8 cellular contexts compared by ENCODE assay signal in genomic region chr16:57985204-57986121, GRCh38. TPM values are rescaled to one million over a fixed set of nuclear protein-coding genes. Genes with fewer than 3 reads are reported as not detected.
DNase-seq lines count a peak whose midpoint lies in the region; ATAC-seq and TF ChIP-seq lines count a peak whose summit lies in the region.

No MANE protein-coding gene starts in this region.

- H3K4me1 Mint-ChIP-seq in CD4-positive, alpha-beta T cell (ENCODE audit: low read depth) = peaks cover 15% of the 10 kb centered on the region

- H3K27ac Mint-ChIP-seq in CD4-positive, alpha-beta T cell = peak overlapping the region; percentile 57

- no peak for TF ChIP-seq CTCF in CD4-positive, alpha-beta T cell (IDR thresholded peaks at IDR 0.05)
- TF ChIP-seq CTCF in dorsolateral prefrontal cortex (IDR thresholded peaks at IDR 0.05 in 54 of 56, conservative IDR thresholded peaks at IDR 0.05 in 2 of 56; ENCODE audit: low read depth in 1 of 56, partially characterized antibody in 56 of 56) (no peak), GM20000 (IDR thresholded peaks at IDR 0.05; ENCODE audit: extremely low read depth, missing control alignments) (no peak)

- no peaks in the 10 kb centered on the region for H3K9me3 ChIP-seq in CD4-positive, alpha-beta T cell (ENCODE audit: control insufficient read depth, low read length)
- no peaks in the 10 kb centered on the region for H3K9me3 ChIP-seq in muscle layer of duodenum (ENCODE audit: control insufficient read depth in 1 of 2, low read length in 2 of 2)
- no peaks in the 10 kb centered on the region for H3K9me3 ChIP-seq in Karpas-422 (ENCODE audit: low read length)

- H3K27me3 Mint-ChIP-seq in CD4-positive, alpha-beta T cell = no peaks in the 10 kb centered on the region

- no peaks in the 10 kb centered on the region for H3K27me3 ChIP-seq in CD4-positive, alpha-beta T cell (ENCODE audit: control insufficient read depth, insufficient read depth, low read length)
- H3K27me3 ChIP-seq in dorsolateral prefrontal cortex = peaks cover 0 to 7% (median 0%) of the 10 kb centered on the region in 45 donors
- no peaks in the 10 kb centered on the region for H3K27me3 ChIP-seq in muscle layer of duodenum (ENCODE audit: low read depth, low read length)
- no peaks in the 10 kb centered on the region for H3K27me3 ChIP-seq in Karpas-422 (ENCODE audit: low read length)

- H2AFZ ChIP-seq in Karpas-422 (ENCODE audit: low read length) = no peak overlapping the region

- CTCF ChIA-PET in CD4-positive, alpha-beta T cell (lab: Charles Lee) = no interaction called here

- H4K20me1 ChIP-seq in Karpas-422 (ENCODE audit: insufficient read depth, low read depth, low read length) = no peaks in the 10 kb centered on the region

- intact Hi-C loops in CD4-positive, alpha-beta T cell (cut with DNase I, micrococcal nuclease) = loop anchor here (1.0 to 5.0 kb wide), 2 partner anchors 13 to 248 kb away; partner anchors contain the start of gene KATNB1 (in 1 of the 2)
- intact Hi-C loops in dorsolateral prefrontal cortex (cut with DNase I) = no loop called here

- H3K27ac ChIP-seq in CD4-positive, alpha-beta T cell (ENCODE audit: low read depth, low read length) = no peak overlapping the region
- H3K27ac ChIP-seq in dorsolateral prefrontal cortex (peak overlapping the region in 1 of 59 donors; percentile 65), muscle layer of duodenum (ENCODE audit: low read length) (no peak overlapping the region), Karpas-422 (ENCODE audit: low read length) (no peak overlapping the region)

- peak in 1 of 10 experiments; percentile 35 for DNase-seq in CD4-positive, alpha-beta T cell
- DNase-seq in dorsolateral prefrontal cortex (peak in 2 of 10 donors; percentile 27 to 42), GM20000 (ENCODE audit: low spot score) (no peak), NCI-H1048 (lab: John Stamatoyannopoulos, UW) (no peak), Karpas-422 (no peak)

- no peaks in the 10 kb centered on the region for H3K9me2 ChIP-seq in Karpas-422 (replicated peaks; ENCODE audit: insufficient read depth, low read length)

- H3K4me2 ChIP-seq in Karpas-422 (ENCODE audit: low read depth, low read length, poor library complexity, severe bottlenecking) = no peak overlapping the region

- ATAC-seq in CD4-positive, alpha-beta T cell (ENCODE audit: poor library complexity) = peak; percentile 50
- ATAC-seq in HG03354 (IDR thresholded peaks at IDR 0.05; ENCODE audit: poor library complexity, severe bottlenecking, unreplicated experiment) (peak; percentile 25), GM18861 (IDR thresholded peaks at IDR 0.05; ENCODE audit: unreplicated experiment) (no peak)

- H3K36me3 ChIP-seq in muscle layer of duodenum (ENCODE audit: control insufficient read depth in 1 of 2, insufficient read depth in 2 of 2, low read length in 2 of 2) (no peaks in the 10 kb centered on the region), Karpas-422 (ENCODE audit: insufficient read depth, low read length) (no peaks in the 10 kb centered on the region)

- H3K4me1 ChIP-seq in muscle layer of duodenum (ENCODE audit: control insufficient read depth in 1 of 2, insufficient read depth in 2 of 2, low read length in 2 of 2) (peaks cover 0 to 10% of the 10 kb centered on the region in 2 donors), Karpas-422 (ENCODE audit: low read length) (no peaks in the 10 kb centered on the region)

- H3K79me2 ChIP-seq in Karpas-422 (ENCODE audit: low read length) = no peaks in the 10 kb centered on the region

- H3K9ac ChIP-seq in Karpas-422 (ENCODE audit: low read length) = no peak overlapping the region

- H3K4me3 ChIP-seq in dorsolateral prefrontal cortex (peak overlapping the region; percentile 37 to 78 (median 60)), muscle layer of duodenum (ENCODE audit: low read depth in 1 of 2, low read length in 2 of 2) (peak overlapping the region; percentile 42 to 60), Karpas-422 (ENCODE audit: low read length) (no peak overlapping the region)

- H3K4me3 Mint-ChIP-seq in CD4-positive, alpha-beta T cell = peak overlapping the region; percentile 94

- POLR2A ChIA-PET in CD4-positive, alpha-beta T cell (lab: Charles Lee) = interaction anchor here (0.6 to 3.7 kb wide), 4 partner anchors 15 to 296 kb away, joined by 3 to 34 read pairs (median 4); partner anchors contain the start of genes USB1 and ZNF319

- H3K9me3 Mint-ChIP-seq in CD4-positive, alpha-beta T cell = no peaks in the 10 kb centered on the region

- H3K36me3 Mint-ChIP-seq in CD4-positive, alpha-beta T cell (ENCODE audit: low read depth) = no peaks in the 10 kb centered on the region

RNA-seq across cellular contexts. Expression of gene CNGB1, which starts 14.5 kb away (rescaled TPM):
- total RNA-seq in CD4-positive, alpha-beta T cell = not detected
- total RNA-seq in dorsolateral prefrontal cortex = 10 to 100 TPM in 57 of 120 experiments, 1 to 10 TPM in 60, under 1 TPM in 1, not detected in 2; 0.37 to 38.0 (median 9.8) TPM
- not detected in 2 replicates for total RNA-seq in Karpas-422 (2014; rRNA removed; shearing (Covaris generic); ENCODE audit: low replicate concordance)

RNA-seq across cellular contexts. Expression of gene ZNF319, which starts 15.0 kb away (rescaled TPM):
- total RNA-seq in CD4-positive, alpha-beta T cell = 10 to 100 TPM; 11.4 to 12.9 TPM
- 10 to 100 TPM in 71 of 120 experiments, 1 to 10 TPM in 49; 6.5 to 19.1 (median 10.3) TPM for total RNA-seq in dorsolateral prefrontal cortex
- 3.7 and 5.3 TPM in 2 replicates for total RNA-seq in Karpas-422 (2014; rRNA removed; shearing (Covaris generic); ENCODE audit: low replicate concordance)

RNA-seq across cellular contexts. Expression of gene USB1, which starts 15.7 kb away (rescaled TPM):
- total RNA-seq in CD4-positive, alpha-beta T cell = 10 to 100 TPM; 22.4 to 25.7 TPM
- total RNA-seq in dorsolateral prefrontal cortex = 10 to 100 TPM; 28.3 to 59.7 (median 41.9) TPM
- 19.6 and 28.3 TPM in 2 replicates for total RNA-seq in Karpas-422 (2014; rRNA removed; shearing (Covaris generic); ENCODE audit: low replicate concordance)

RNA-seq across cellular contexts. Expression of gene MMP15, which starts 40.1 kb away (rescaled TPM):
- total RNA-seq in CD4-positive, alpha-beta T cell = under 1 TPM; 0.25 to 0.31 TPM
- 10 to 100 TPM in 23 of 120 experiments, 1 to 10 TPM in 97; 4.7 to 17.4 (median 8.2) TPM for total RNA-seq in dorsolateral prefrontal cortex
- 4.1 and 5.2 TPM in 2 replicates for total RNA-seq in Karpas-422 (2014; rRNA removed; shearing (Covaris generic); ENCODE audit: low replicate concordance)

Comparison
In these comparisons a context has a peak if more than half of its experiments do, and no peak if none do; other contexts are left out.
1. intact Hi-C loops: an anchor here in CD4-positive, alpha-beta T cell (1.0 to 5.0 kb wide); none called in dorsolateral prefrontal cortex.